1 cellular context compared by ENCODE assay signal in the genomic region with DNA sequence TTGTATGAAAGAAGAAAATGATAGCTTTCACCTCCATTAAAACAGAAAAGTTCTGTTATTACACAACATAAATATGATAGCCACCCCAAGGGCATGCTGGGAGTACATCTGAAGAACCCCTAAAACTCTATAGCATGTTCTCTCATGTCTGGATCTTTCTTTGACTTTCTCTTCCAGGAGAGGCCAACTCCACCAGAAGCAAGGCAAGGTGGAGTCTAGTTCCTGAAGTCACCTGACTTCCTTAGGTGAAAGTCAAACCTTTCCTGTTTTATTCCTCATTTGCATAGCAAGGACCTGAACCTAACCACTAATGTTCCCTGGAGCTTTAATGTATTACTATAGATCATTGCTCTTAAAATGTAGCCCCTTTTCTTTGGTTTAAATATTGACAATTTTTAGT.
TF ChIP-seq lines count a peak whose summit lies in the region.

No MANE protein-coding gene starts in this region.

TF ChIP-seq in IMR-90, 13 proteins besides CTCF, POLR2A, EP300 and RAD21:
- TF ChIP-seq ELK1 (IDR thresholded peaks at IDR 0.05; ENCODE audit: borderline replicate concordance, low read depth, low read length) (no peak), MXI1 (IDR thresholded peaks at IDR 0.05; ENCODE audit: borderline replicate concordance, low read depth, low read length) (no peak)
